In the genomic region with DNA sequence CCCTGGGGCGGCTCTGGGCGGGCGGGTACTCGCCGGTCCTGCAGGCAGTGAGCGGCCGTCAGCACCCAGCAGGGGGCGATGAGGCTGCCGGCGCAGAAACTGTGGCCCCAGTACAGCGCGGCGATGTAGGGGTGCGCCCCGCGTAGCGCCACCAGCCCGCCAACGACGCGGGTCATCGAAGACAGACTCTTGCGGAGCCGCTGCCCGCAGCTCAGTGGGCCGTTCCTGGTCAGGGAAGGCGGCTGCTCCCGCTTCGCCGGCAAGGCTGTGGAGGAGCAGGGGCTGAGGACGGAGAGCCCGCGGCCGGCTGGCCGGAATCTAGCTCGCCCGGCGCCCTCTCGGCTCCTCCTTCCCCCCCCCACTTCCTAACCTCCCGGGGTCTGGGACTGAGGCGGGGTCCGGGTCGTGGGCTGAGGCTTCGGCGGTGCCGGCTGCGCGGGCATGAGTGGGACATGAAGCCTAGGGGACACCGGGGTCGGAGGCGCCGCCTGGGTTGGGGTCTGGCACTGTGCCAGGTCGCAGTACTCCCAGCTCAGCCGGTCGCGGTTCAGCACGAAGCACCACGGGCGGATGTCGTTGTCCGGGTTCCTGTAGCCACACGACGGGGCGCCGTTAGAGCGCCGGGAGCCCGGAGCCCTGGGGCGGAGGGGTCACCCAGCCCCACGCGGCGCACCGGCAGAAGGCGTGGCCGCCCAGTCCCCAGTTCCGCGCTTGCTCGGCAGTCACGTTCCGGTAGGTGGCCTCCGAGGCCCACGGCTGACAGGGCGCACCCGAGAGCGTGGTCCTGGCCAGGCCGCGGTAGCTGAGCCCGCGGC, we compare ENCODE assay signal across 8 cellular contexts. TPM values are rescaled to one million over a fixed set of nuclear protein-coding genes. Genes with fewer than 3 reads are reported as not detected.
DNase-seq lines count a peak whose midpoint lies in the region; ATAC-seq and TF ChIP-seq lines count a peak whose summit lies in the region.

No MANE protein-coding gene starts in this region.

- H3K4me1 ChIP-seq in OCI-LY1 (ENCODE audit: insufficient read depth, low read length, severe bottlenecking) (peaks cover 34% of the 10 kb centered on the region), esophagus (ENCODE audit: control insufficient read depth in 2 of 2, insufficient read depth in 2 of 2, low read length in 1 of 2) (peaks cover 4 to 12% of the 10 kb centered on the region in 2 donors), muscle layer of duodenum (ENCODE audit: control insufficient read depth in 1 of 2, insufficient read depth in 2 of 2, low read length in 2 of 2) (peaks cover 3 to 39% of the 10 kb centered on the region in 2 donors)

- H2AFZ ChIP-seq in OCI-LY1 (ENCODE audit: low read length): no peak overlapping the region

- peak overlapping the region; percentile 52; the same call in 1 of the 2 replicates for H3K9ac ChIP-seq in OCI-LY1 (ENCODE audit: low read length)

- H3K9me2 ChIP-seq in OCI-LY1 (ENCODE audit: low read depth, low read length): no peaks in the 10 kb centered on the region

- H3K4me3 ChIP-seq in OCI-LY1 (ENCODE audit: low read depth, low read length, poor library complexity, severe bottlenecking): peak overlapping the region; percentile 61
- H3K4me3 ChIP-seq in esophagus (ENCODE audit: low read depth in 1 of 2, low read length in 2 of 2): peak overlapping the region; percentile 44 to 60
- peak overlapping the region; percentile 48 to 69 for H3K4me3 ChIP-seq in muscle layer of duodenum (ENCODE audit: low read depth in 1 of 2, low read length in 2 of 2)

- peak overlapping the region; percentile 81 for H3K4me2 ChIP-seq in OCI-LY1 (ENCODE audit: low read length)

- H3K9me3 ChIP-seq in OCI-LY1 (ENCODE audit: low read length) (no peaks in the 10 kb centered on the region), esophagus (ENCODE audit: control insufficient read depth in 2 of 2, insufficient read depth in 1 of 2, low read depth in 1 of 2, low read length in 1 of 2) (no peaks in the 10 kb centered on the region), muscle layer of duodenum (ENCODE audit: control insufficient read depth in 1 of 2, low read length in 2 of 2) (no peaks in the 10 kb centered on the region)

- no peaks in the 10 kb centered on the region for H4K20me1 ChIP-seq in OCI-LY1 (ENCODE audit: insufficient read depth, low read length)

- ATAC-seq in GM19438 (IDR thresholded peaks at IDR 0.05; ENCODE audit: low read depth, unreplicated experiment) (peak; percentile 78), HG03521 (IDR thresholded peaks at IDR 0.05; ENCODE audit: unreplicated experiment) (peak; percentile 78)

- TF ChIP-seq CTCF in OCI-LY1 (IDR thresholded peaks at IDR 0.05; ENCODE audit: low read length): peak; percentile 73

- no peak overlapping the region for H3K27ac ChIP-seq in OCI-LY1 (ENCODE audit: low read depth, low read length, poor library complexity, severe bottlenecking)
- peak overlapping the region; percentile 77 to 89 for H3K27ac ChIP-seq in esophagus (ENCODE audit: low read depth in 2 of 2, low read length in 1 of 2)
- H3K27ac ChIP-seq in muscle layer of duodenum (ENCODE audit: low read length): no peak overlapping the region

- no peaks in the 10 kb centered on the region for H3K79me2 ChIP-seq in OCI-LY1 (ENCODE audit: insufficient read depth, low read length)

- DNase-seq in COLO829 (ENCODE audit: low spot score) (peak; percentile 56), activated T-cell treated with anti-CD3 and anti-CD28 coated beads for 24 hours (ENCODE audit: low read depth) (peak; percentile 78)
- DNase-seq in stimulated activated CD8-positive, alpha-beta memory T cell treated with anti-CD3 and anti-CD28 coated beads, Interleukin-7, amount 100 ng/mL, for 4 hours (ENCODE audit: low read depth in 2 of 2): peak; percentile 72 to 82

- H3K27me3 ChIP-seq in OCI-LY1 (ENCODE audit: insufficient read depth, low read length) (peaks cover 12% of the 10 kb centered on the region; the same call in 1 of the 2 replicates), esophagus (ENCODE audit: control insufficient read depth in 1 of 2, insufficient read depth in 2 of 2, low read length in 2 of 2) (no peaks in the 10 kb centered on the region), muscle layer of duodenum (ENCODE audit: low read depth, low read length) (peaks cover 41% of the 10 kb centered on the region)

- no peaks in the 10 kb centered on the region for H3K36me3 ChIP-seq in OCI-LY1 (ENCODE audit: insufficient read depth, low read length)
- H3K36me3 ChIP-seq in esophagus (ENCODE audit: control insufficient read depth in 2 of 2, insufficient read depth in 2 of 2, low read length in 1 of 2): no peaks in the 10 kb centered on the region
- H3K36me3 ChIP-seq in muscle layer of duodenum (ENCODE audit: control insufficient read depth in 1 of 2, insufficient read depth in 2 of 2, low read length in 2 of 2): no peaks in the 10 kb centered on the region

- 0 out of 2 replicates have a peak, but pooled peaks cover 4% of the 10 kb centered on the region for H3F3A ChIP-seq in OCI-LY1 (ENCODE audit: insufficient read depth, low read length)

- WGBS in esophagus, 2 donors: 0% methylated on average over 86 to 89 of the region's 89 CpGs

RNA-seq across cellular contexts. Expression of gene PFN3, which starts 3.6 kb away (rescaled TPM):
- polyA plus RNA-seq in esophagus: under 1 TPM in 1 of 2 donors, not detected in 1; 0.21 TPM

RNA-seq across cellular contexts. Expression of gene F12, which starts 5.3 kb away (rescaled TPM):
- 10 to 100 TPM; 18.1 to 33.5 TPM for polyA plus RNA-seq in esophagus

RNA-seq across cellular contexts. Expression of gene SLC34A1, which starts 19.8 kb away (rescaled TPM):
- polyA plus RNA-seq in esophagus: under 1 TPM; 0.13 to 0.49 TPM

RNA-seq across cellular contexts. Expression of gene GRK6, which starts 22.4 kb away (rescaled TPM):
- polyA plus RNA-seq in esophagus: 10 to 100 TPM; 10.4 to 19.8 TPM

RNA-seq across cellular contexts. Expression of gene PRR7, which starts 42.6 kb away (rescaled TPM):
- polyA plus RNA-seq in esophagus: 1 to 10 TPM; 2.0 to 4.9 TPM

Comparison
In these comparisons a context has a peak if more than half of its experiments do, and no peak if none do; other contexts are left out.
1. H3K27ac ChIP-seq: peak in esophagus (2 of 2); none in OCI-LY1 (single experiment) and muscle layer of duodenum (single experiment).
2. Peak in every context shown above with its lines, with median percentiles within 50 percentile points of each other: DNase-seq and H3K4me3 ChIP-seq.